15 cellular contexts compared by ENCODE assay signal in genomic region chr18:26894006-26894405, GRCh38. TPM values are rescaled to one million over a fixed set of nuclear protein-coding genes. Genes with fewer than 3 reads are reported as not detected.
A peak's percentile ranks its signal among the peaks of the same experiment; 100 is the strongest.
DNase-seq lines count a peak whose midpoint lies in the region; ATAC-seq and TF ChIP-seq lines count a peak whose summit lies in the region.
"Had no signal": no experiment of that assay in that cellular context is flagged by ENCODE, and none has a peak within 500 bp of the region (broad histone marks: within the 10 kb centered on the region; RNA-seq: fewer than 3 reads in every experiment).

No MANE protein-coding gene starts in this region.

- H3K4me3 ChIP-seq in HAP-1 (no peak overlapping the region), coronary artery (peak overlapping the region; percentile 14), left lung (no peak overlapping the region)
- H3K4me3 ChIP-seq: A549 had no signal

- ATAC-seq in left lung = peak; percentile 21
- ATAC-seq in GM19023 (IDR thresholded peaks at IDR 0.05; ENCODE audit: unreplicated experiment) = no peak
- ATAC-seq in stimulated activated memory B cell treated with anti-CD40 and anti-IgM and Interleukin-4, amounts not matched to agents 10 μg/mL and 1 μg/mL and 100 μg/mL, for 72 hours = no peak
- ATAC-seq: A549 had no signal

- H3K27me3 Mint-ChIP-seq in stimulated activated memory B cell treated with anti-CD40 and anti-IgM and Interleukin-4, amounts not matched to agents 10 μg/mL and 1 μg/mL and 100 μg/mL, for 72 hours = no peaks in the 10 kb centered on the region

- TF ChIP-seq CTCF in coronary artery (IDR thresholded peaks at IDR 0.05) (no peak), left lung (IDR thresholded peaks at IDR 0.05) (no peak)

- H3K9me3 Mint-ChIP-seq in stimulated activated memory B cell treated with anti-CD40 and anti-IgM and Interleukin-4, amounts not matched to agents 10 μg/mL and 1 μg/mL and 100 μg/mL, for 72 hours = peaks cover 3% of the 10 kb centered on the region

- intact Hi-C loops in left lung (cut with DNase I) = no loop called here

- H3K4me1 ChIP-seq in HAP-1 = peaks cover 10% of the 10 kb centered on the region
- H3K4me1 ChIP-seq in left lung = peaks cover 0 to 5% of the 10 kb centered on the region in 2 donors
- H3K4me1 ChIP-seq: A549 had no signal

- in situ Hi-C loops in HAP-1 (cut with MboI; ENCODE audit: low sequenced_read_pairs) = no loop called here

- no peak overlapping the region for H3K27ac Mint-ChIP-seq in stimulated activated memory B cell treated with anti-CD40 and anti-IgM and Interleukin-4, amounts not matched to agents 10 μg/mL and 1 μg/mL and 100 μg/mL, for 72 hours

- H3K4me1 Mint-ChIP-seq in stimulated activated memory B cell treated with anti-CD40 and anti-IgM and Interleukin-4, amounts not matched to agents 10 μg/mL and 1 μg/mL and 100 μg/mL, for 72 hours = no peaks in the 10 kb centered on the region

- DNase-seq in HAP-1 (ENCODE audit: low spot score in 2 of 2) = peak; percentile 20 to 40
- no peak for DNase-seq in coronary artery (ENCODE audit: low spot score)
- DNase-seq in left lung = no peak
- peak; percentile 71 for DNase-seq in putamen (ENCODE audit: low spot score)
- DNase-seq in EL = no peak
- DNase-seq: DMS153, NCI-H187 treated with DMSO at 0.1 percent for 48 hours, NCI-H345, NCI-H526 treated with DMSO at 0.1 percent for 48 hours, Right ventricle myocardium superior had no signal

- H3K4me3 Mint-ChIP-seq in stimulated activated memory B cell treated with anti-CD40 and anti-IgM and Interleukin-4, amounts not matched to agents 10 μg/mL and 1 μg/mL and 100 μg/mL, for 72 hours = no peak overlapping the region

- H3K27me3 ChIP-seq in HAP-1 (ENCODE audit: low read depth) = no peaks in the 10 kb centered on the region
- no peaks in the 10 kb centered on the region for H3K27me3 ChIP-seq in left lung

- H3K9me3 ChIP-seq in HAP-1 (no peaks in the 10 kb centered on the region), left lung (no peaks in the 10 kb centered on the region)
- H3K9me3 ChIP-seq: A549 had no signal

- H3K36me3 Mint-ChIP-seq in stimulated activated memory B cell treated with anti-CD40 and anti-IgM and Interleukin-4, amounts not matched to agents 10 μg/mL and 1 μg/mL and 100 μg/mL, for 72 hours = no peaks in the 10 kb centered on the region

- no peaks in the 10 kb centered on the region for H3K36me3 ChIP-seq in HAP-1 (replicated peaks)
- no peaks in the 10 kb centered on the region for H3K36me3 ChIP-seq in left lung

- no peak overlapping the region for H3K27ac ChIP-seq in coronary artery
- H3K27ac ChIP-seq in left lung = peak overlapping the region in 1 of 2 donors; percentile 40
- H3K27ac ChIP-seq: A549, HL-60 had no signal

RNA-seq across cellular contexts. Expression of gene AQP4, which starts 28.5 kb away (rescaled TPM):
- total RNA-seq in left lung = 100 to 1,000 TPM; 168 to 453 TPM
- total RNA-seq: LHCN-M2 had no signal

Comparison
In these comparisons a context has a peak if more than half of its experiments do, and no peak if none do; other contexts are left out.
1. DNase-seq: peak in HAP-1 (2 of 2) and putamen (single experiment); none in coronary artery (single experiment), left lung (0 of 2) and EL (single experiment).